ENCODE assay signal across 9 cellular contexts in the genomic region with DNA sequence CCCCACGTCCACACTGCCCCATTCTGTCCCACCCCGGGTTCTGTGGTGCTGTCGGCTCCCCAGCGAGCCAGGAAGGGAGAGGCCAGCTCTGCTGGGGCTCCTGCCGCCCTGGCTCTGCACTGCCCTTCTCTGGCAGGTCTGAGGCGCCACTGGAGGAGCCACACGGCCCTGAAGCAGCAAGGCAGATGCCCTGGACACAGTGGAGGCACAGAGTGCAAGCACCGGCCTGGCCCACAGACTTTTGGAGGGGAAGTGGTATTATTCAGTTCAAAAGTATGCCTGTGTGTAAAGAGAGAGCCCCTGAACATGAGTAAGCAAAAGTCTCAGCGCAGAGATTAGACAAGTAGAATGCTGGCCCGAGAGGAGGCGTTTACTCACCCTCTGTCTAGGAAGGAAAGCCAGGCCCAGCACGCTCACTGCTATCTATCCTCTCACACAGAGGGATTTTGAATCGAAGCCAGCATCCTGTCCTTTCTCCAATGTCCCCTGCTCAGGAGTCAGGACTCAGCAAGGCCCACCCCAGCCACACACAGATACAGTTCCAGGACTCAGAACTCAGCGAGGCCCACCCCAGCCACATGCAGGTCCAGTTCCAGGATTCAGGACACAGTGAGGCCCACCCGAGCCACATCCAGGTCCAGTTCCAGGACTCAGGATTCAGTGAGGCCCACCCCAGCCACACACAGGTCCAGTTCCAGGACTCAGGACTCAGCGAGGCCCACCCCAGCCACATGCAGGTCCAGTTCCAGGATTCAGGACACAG.
A peak's percentile ranks its signal among the peaks of the same experiment; 100 is the strongest.
DNase-seq lines count a peak whose midpoint lies in the region; ATAC-seq and TF ChIP-seq lines count a peak whose summit lies in the region.
"Had no signal": no experiment of that assay in that cellular context is flagged by ENCODE, and none has a peak within 500 bp of the region (broad histone marks: within the 10 kb centered on the region; RNA-seq: fewer than 3 reads in every experiment).

No MANE protein-coding gene starts in this region.

- peak overlapping the region; percentile 83 for H3K9ac ChIP-seq in mesenchymal stem cell (ENCODE audit: low read length)

- H2BK120ac ChIP-seq in mesenchymal stem cell (ENCODE audit: low read depth, low read length) = peak overlapping the region; percentile 96

- H3K4me3 ChIP-seq in choroid plexus epithelial cell (ENCODE audit: low read depth, low read length) (no peak overlapping the region), mesenchymal stem cell (ENCODE audit: insufficient read depth in 1 of 2, low read depth in 1 of 2, low read length in 2 of 2) (peak overlapping the region in 1 of 2 experiments; percentile 31), vagina (no peak overlapping the region)

- peak overlapping the region; percentile 98 for H4K8ac ChIP-seq in mesenchymal stem cell (ENCODE audit: low read length)

- peak overlapping the region; percentile 95 for H2BK15ac ChIP-seq in mesenchymal stem cell (ENCODE audit: low read depth, poor library complexity, severe bottlenecking)

- H3K4me1 ChIP-seq in mesenchymal stem cell (ENCODE audit: control insufficient read depth, insufficient read depth, low read depth, low read length) (peaks cover 31% of the 10 kb centered on the region), vagina (peaks cover 68% of the 10 kb centered on the region)

- DNase-seq in activated T-cell treated with anti-CD3 and anti-CD28 coated beads, Interleukin-2, amount 50 U/mL, for 72 hours = peak in 1 of 2 donors; percentile 27
- no peak for DNase-seq in activated T-cell treated with anti-CD3 and anti-CD28 coated beads, Interleukin-2, amount 50 U/mL, for 24 hours
- DNase-seq in choroid plexus epithelial cell (ENCODE audit: low read depth) (peak; percentile 98), mesenchymal stem cell (peak; percentile 99), vagina (ENCODE audit: extremely low spot score in 2 of 2) (peak; percentile 72 to 88)
- DNase-seq in stimulated activated naive CD4-positive, alpha-beta T cell (lab: John Stamatoyannopoulos, UW) = no peak

- H3K4me1 Mint-ChIP-seq in activated T-cell treated with anti-CD3 and anti-CD28 coated beads, Interleukin-2, amount 50 U/mL, for 72 hours (ENCODE audit: low read depth) = peaks cover 23% of the 10 kb centered on the region
- H3K4me1 Mint-ChIP-seq in activated T-cell treated with anti-CD3 and anti-CD28 coated beads, Interleukin-2, amount 50 U/mL, for 24 hours (ENCODE audit: low read depth) = peaks cover 37% of the 10 kb centered on the region
- H3K4me1 Mint-ChIP-seq: B cell had no signal

- H2AK5ac ChIP-seq in mesenchymal stem cell (ENCODE audit: low read length, severe bottlenecking) = peak overlapping the region; percentile 89

- no peak for TF ChIP-seq POLR2A in vagina (IDR thresholded peaks at IDR 0.05)

- peak overlapping the region; percentile 74 for H2BK5ac ChIP-seq in mesenchymal stem cell (ENCODE audit: low read depth, low read length, poor library complexity, severe bottlenecking)

- H3K27ac ChIP-seq in mesenchymal stem cell (ENCODE audit: low read length, poor library complexity, severe bottlenecking) (peak overlapping the region; percentile 97), vagina (peak overlapping the region; percentile 91)

- no peaks in the 10 kb centered on the region for H3K9me3 ChIP-seq in mesenchymal stem cell (ENCODE audit: control insufficient read depth, low read length)
- no peaks in the 10 kb centered on the region for H3K9me3 ChIP-seq in vagina

- WGBS in mesenchymal stem cell = 10% methylated on average over 16 of the region's 16 CpGs

- H3K23ac ChIP-seq in mesenchymal stem cell (ENCODE audit: low read length in 2 of 2) = no peak overlapping the region

- H3K4me3 Mint-ChIP-seq in activated T-cell treated with anti-CD3 and anti-CD28 coated beads, Interleukin-2, amount 50 U/mL, for 72 hours = peak overlapping the region; percentile 12 to 47
- no peak overlapping the region for H3K4me3 Mint-ChIP-seq in activated T-cell treated with anti-CD3 and anti-CD28 coated beads, Interleukin-2, amount 50 U/mL, for 24 hours
- H3K4me3 Mint-ChIP-seq: B cell had no signal

- peak overlapping the region; percentile 87 to 99 for H2BK12ac ChIP-seq in mesenchymal stem cell (ENCODE audit: low read length in 2 of 2)

- peak overlapping the region; percentile 8 to 58 for H3K14ac ChIP-seq in mesenchymal stem cell (ENCODE audit: low read length in 2 of 2)

- H3K27me3 ChIP-seq in mesenchymal stem cell (ENCODE audit: control insufficient read depth in 1 of 2, insufficient read depth in 1 of 2, low read length in 2 of 2) = no peaks in the 10 kb centered on the region
- no peaks in the 10 kb centered on the region for H3K27me3 ChIP-seq in vagina

- intact Hi-C loops in vagina (cut with DNase I) = loop anchor here (5.0 to 10.0 kb wide), 2 partner anchors 49 to 112 kb away; no protein-coding TSS in a partner anchor

- peaks cover 2 to 4% of the 10 kb centered on the region in 2 donors for H3K9me3 Mint-ChIP-seq in activated T-cell treated with anti-CD3 and anti-CD28 coated beads, Interleukin-2, amount 50 U/mL, for 72 hours
- H3K9me3 Mint-ChIP-seq in activated T-cell treated with anti-CD3 and anti-CD28 coated beads, Interleukin-2, amount 50 U/mL, for 24 hours = peaks cover 3% of the 10 kb centered on the region

- peak; percentile 30 to 43 for ATAC-seq in activated T-cell treated with anti-CD3 and anti-CD28 coated beads, Interleukin-2, amount 50 U/mL, for 72 hours (replicated peaks in 1 of 2)
- ATAC-seq in GM18517 (IDR thresholded peaks at IDR 0.05; ENCODE audit: unreplicated experiment) (no peak), GM19455 (IDR thresholded peaks at IDR 0.05; ENCODE audit: unreplicated experiment) (no peak)

- peak overlapping the region; percentile 92 to 100 for H3K4ac ChIP-seq in mesenchymal stem cell (ENCODE audit: low read depth in 1 of 2, low read length in 2 of 2)

- peaks cover 11% of the 10 kb centered on the region for H3K79me1 ChIP-seq in mesenchymal stem cell (replicated peaks; ENCODE audit: low read length, poor library complexity, severe bottlenecking)

- H3K4me2 ChIP-seq in mesenchymal stem cell (ENCODE audit: low read length, poor library complexity, severe bottlenecking) = peak overlapping the region; percentile 9

- peaks cover 14% of the 10 kb centered on the region for H3K27me3 Mint-ChIP-seq in activated T-cell treated with anti-CD3 and anti-CD28 coated beads, Interleukin-2, amount 50 U/mL, for 72 hours (ENCODE audit: low read depth)
- H3K27me3 Mint-ChIP-seq in activated T-cell treated with anti-CD3 and anti-CD28 coated beads, Interleukin-2, amount 50 U/mL, for 24 hours = peaks cover 27% of the 10 kb centered on the region

- no peak overlapping the region for H3K27ac Mint-ChIP-seq in activated T-cell treated with anti-CD3 and anti-CD28 coated beads, Interleukin-2, amount 50 U/mL, for 72 hours
- no peak overlapping the region for H3K27ac Mint-ChIP-seq in activated T-cell treated with anti-CD3 and anti-CD28 coated beads, Interleukin-2, amount 50 U/mL, for 24 hours
- H3K27ac Mint-ChIP-seq: B cell had no signal

- H3K36me3 Mint-ChIP-seq in activated T-cell treated with anti-CD3 and anti-CD28 coated beads, Interleukin-2, amount 50 U/mL, for 72 hours (ENCODE audit: insufficient read depth in 2 of 2) = no peaks in the 10 kb centered on the region
- H3K36me3 Mint-ChIP-seq in activated T-cell treated with anti-CD3 and anti-CD28 coated beads, Interleukin-2, amount 50 U/mL, for 24 hours (ENCODE audit: low read depth) = no peaks in the 10 kb centered on the region

- peak overlapping the region; percentile 94 to 99 for H3K18ac ChIP-seq in mesenchymal stem cell (ENCODE audit: low read depth in 1 of 2, low read length in 2 of 2)

- H3K36me3 ChIP-seq in mesenchymal stem cell (ENCODE audit: control insufficient read depth in 1 of 2, insufficient read depth in 2 of 2, low read depth in 1 of 2, low read length in 2 of 2) (peaks cover 0 to 4% of the 10 kb centered on the region in 2 experiments), vagina (no peaks in the 10 kb centered on the region)

- H4K91ac ChIP-seq in mesenchymal stem cell (ENCODE audit: low read length) = peak overlapping the region; percentile 98

- H2AFZ ChIP-seq in mesenchymal stem cell (ENCODE audit: low read depth, low read length) = no peak overlapping the region

- TF ChIP-seq CTCF in choroid plexus epithelial cell (conservative IDR thresholded peaks at IDR 0.05; ENCODE audit: low read depth, low read length) (peak; percentile 19), vagina (IDR thresholded peaks at IDR 0.05) (no peak)

Comparison
In these comparisons a context has a peak if more than half of its experiments do, and no peak if none do; other contexts are left out.
1. ATAC-seq: peak in activated T-cell treated with anti-CD3 and anti-CD28 coated beads, Interleukin-2, amount 50 U/mL, for 72 hours (2 of 2); none in GM18517 (single experiment) and GM19455 (single experiment).
2. DNase-seq: peak in choroid plexus epithelial cell (single experiment), mesenchymal stem cell (single experiment) and vagina (2 of 2); none in activated T-cell treated with anti-CD3 and anti-CD28 coated beads, Interleukin-2, amount 50 U/mL, for 24 hours (single experiment) and stimulated activated naive CD4-positive, alpha-beta T cell (0 of 6).